8 cellular contexts compared by ENCODE assay signal in the genomic region with DNA sequence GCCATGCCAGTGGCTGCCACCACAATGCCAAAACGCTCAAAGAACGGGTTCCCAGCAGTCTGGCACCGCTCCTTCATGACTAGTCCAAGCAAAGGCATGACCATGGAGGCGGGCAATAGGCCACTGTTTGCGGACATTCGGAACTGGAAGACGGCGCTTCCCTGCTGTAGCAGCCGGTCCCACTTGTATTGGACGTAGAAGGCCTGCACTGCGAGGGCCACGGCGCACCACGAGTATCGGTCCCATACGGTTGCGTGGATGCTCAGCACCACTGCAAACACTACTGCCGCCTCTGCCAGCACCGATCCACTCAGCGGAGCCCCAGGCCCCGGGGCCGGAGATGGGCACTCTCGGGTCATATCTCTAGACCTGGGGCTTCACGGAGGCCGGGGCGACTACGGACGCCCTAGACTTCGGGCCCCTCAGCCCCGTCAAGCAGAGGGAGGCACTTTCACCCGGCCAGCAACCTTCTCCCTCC. TPM values are rescaled to one million over a fixed set of nuclear protein-coding genes. Genes with fewer than 3 reads are reported as not detected.
A peak's percentile ranks its signal among the peaks of the same experiment; 100 is the strongest.
DNase-seq lines count a peak whose midpoint lies in the region; ATAC-seq lines count a peak whose summit lies in the region.

No MANE protein-coding gene starts in this region.

- POLR2A ChIA-PET in activated CD4-positive, alpha-beta T cell treated with anti-CD3 and anti-CD28 coated beads, Interleukin-2, amount 10 ng/mL, durations not matched to agents 7 days and 5 days (lab: Charles Lee): no interaction called here
- POLR2A ChIA-PET in naive thymus-derived CD8-positive, alpha-beta T cell (lab: Charles Lee): no interaction called here

- peaks cover 57% of the 10 kb centered on the region for H3K4me1 Mint-ChIP-seq in activated T-cell treated with anti-CD3 and anti-CD28 coated beads, Interleukin-2, amount 50 U/mL, for 72 hours (ENCODE audit: low read depth)
- peaks cover 29% of the 10 kb centered on the region for H3K4me1 Mint-ChIP-seq in activated CD4-positive, alpha-beta T cell treated with anti-CD3 and anti-CD28 coated beads, Interleukin-2, amount 10 ng/mL, durations not matched to agents 7 days and 5 days
- H3K4me1 Mint-ChIP-seq in naive thymus-derived CD8-positive, alpha-beta T cell: peaks cover 17 to 50% (median 31%) of the 10 kb centered on the region in 4 donors

- no peaks in the 10 kb centered on the region for H3K27me3 Mint-ChIP-seq in activated T-cell treated with anti-CD3 and anti-CD28 coated beads, Interleukin-2, amount 50 U/mL, for 72 hours (ENCODE audit: low read depth)
- no peaks in the 10 kb centered on the region for H3K27me3 Mint-ChIP-seq in activated CD4-positive, alpha-beta T cell treated with anti-CD3 and anti-CD28 coated beads, Interleukin-2, amount 10 ng/mL, durations not matched to agents 7 days and 5 days
- H3K27me3 Mint-ChIP-seq in naive thymus-derived CD8-positive, alpha-beta T cell: no peaks in the 10 kb centered on the region

- peak overlapping the region; percentile 96 to 97 for H3K4me3 Mint-ChIP-seq in activated T-cell treated with anti-CD3 and anti-CD28 coated beads, Interleukin-2, amount 50 U/mL, for 72 hours
- peak overlapping the region; percentile 95 for H3K4me3 Mint-ChIP-seq in activated CD4-positive, alpha-beta T cell treated with anti-CD3 and anti-CD28 coated beads, Interleukin-2, amount 10 ng/mL, durations not matched to agents 7 days and 5 days
- peak overlapping the region; percentile 92 to 99 (median 98) for H3K4me3 Mint-ChIP-seq in naive thymus-derived CD8-positive, alpha-beta T cell

- ATAC-seq in activated T-cell treated with anti-CD3 and anti-CD28 coated beads, Interleukin-2, amount 50 U/mL, for 72 hours (replicated peaks in 1 of 2): peak in 1 of 2 donors; percentile 28
- ATAC-seq in HG03175 (IDR thresholded peaks at IDR 0.05; ENCODE audit: unreplicated experiment): peak; percentile 27
- peak; percentile 15 to 24 for ATAC-seq in naive thymus-derived CD8-positive, alpha-beta T cell

- DNase-seq in activated T-cell treated with anti-CD3 and anti-CD28 coated beads, Interleukin-2, amount 50 U/mL, for 72 hours: no peak
- no peak for DNase-seq in activated T-cell treated with anti-CD3 and anti-CD28 coated beads for 4 hours
- no peak for DNase-seq in activated CD4-positive, alpha-beta T cell treated with anti-CD3 and anti-CD28 coated beads, Interleukin-2, amount 10 ng/mL, durations not matched to agents 7 days and 5 days
- peak; percentile 19 for DNase-seq in fibroblast of gingiva (ENCODE audit: low read depth)
- DNase-seq in naive thymus-derived CD8-positive, alpha-beta T cell: peak in 2 of 10 donors; percentile 6 to 12
- no peak for DNase-seq in NK-92 (lab: John Stamatoyannopoulos, UW; ENCODE audit: unreplicated experiment)
- no peak for DNase-seq in hippocampal formation (lab: John Stamatoyannopoulos, UW)

- H3K36me3 Mint-ChIP-seq in activated T-cell treated with anti-CD3 and anti-CD28 coated beads, Interleukin-2, amount 50 U/mL, for 72 hours (ENCODE audit: insufficient read depth in 2 of 2): peaks cover 5 to 11% of the 10 kb centered on the region in 2 donors
- peaks cover 8% of the 10 kb centered on the region for H3K36me3 Mint-ChIP-seq in activated CD4-positive, alpha-beta T cell treated with anti-CD3 and anti-CD28 coated beads, Interleukin-2, amount 10 ng/mL, durations not matched to agents 7 days and 5 days (ENCODE audit: low read depth)
- peaks cover 0 to 18% (median 2%) of the 10 kb centered on the region in 3 donors for H3K36me3 Mint-ChIP-seq in naive thymus-derived CD8-positive, alpha-beta T cell

- CTCF ChIA-PET in activated CD4-positive, alpha-beta T cell treated with anti-CD3 and anti-CD28 coated beads, Interleukin-2, amount 10 ng/mL, durations not matched to agents 7 days and 5 days (lab: Charles Lee): no interaction called here

- no peaks in the 10 kb centered on the region for H3K9me3 Mint-ChIP-seq in activated T-cell treated with anti-CD3 and anti-CD28 coated beads, Interleukin-2, amount 50 U/mL, for 72 hours
- no peaks in the 10 kb centered on the region for H3K9me3 Mint-ChIP-seq in activated CD4-positive, alpha-beta T cell treated with anti-CD3 and anti-CD28 coated beads, Interleukin-2, amount 10 ng/mL, durations not matched to agents 7 days and 5 days
- H3K9me3 Mint-ChIP-seq in naive thymus-derived CD8-positive, alpha-beta T cell: no peaks in the 10 kb centered on the region

- peak overlapping the region; percentile 95 for H3K27ac Mint-ChIP-seq in activated T-cell treated with anti-CD3 and anti-CD28 coated beads, Interleukin-2, amount 50 U/mL, for 72 hours
- H3K27ac Mint-ChIP-seq in activated CD4-positive, alpha-beta T cell treated with anti-CD3 and anti-CD28 coated beads, Interleukin-2, amount 10 ng/mL, durations not matched to agents 7 days and 5 days: peak overlapping the region; percentile 96
- H3K27ac Mint-ChIP-seq in naive thymus-derived CD8-positive, alpha-beta T cell: peak overlapping the region; percentile 86 to 100 (median 98)

RNA-seq across cellular contexts. Expression of a gene that starts 0.4 kb away (rescaled TPM):
- 1 to 10 TPM; 6.8 to 6.9 TPM for total RNA-seq in activated T-cell treated with anti-CD3 and anti-CD28 coated beads, Interleukin-2, amount 50 U/mL, for 72 hours
- total RNA-seq in activated CD4-positive, alpha-beta T cell treated with anti-CD3 and anti-CD28 coated beads, Interleukin-2, amount 10 ng/mL, durations not matched to agents 7 days and 5 days: 1 to 10 TPM; 8.4 to 9.2 TPM
- total RNA-seq in naive thymus-derived CD8-positive, alpha-beta T cell: 10 to 100 TPM; 10.3 to 11.1 TPM
- 1 to 10 TPM; 9.0 to 9.2 (median 9.1) TPM for polyA plus RNA-seq in naive thymus-derived CD8-positive, alpha-beta T cell

RNA-seq across cellular contexts. Expression of a gene that starts 0.5 kb away (rescaled TPM):
- 10 to 100 TPM; 90.0 to 98.0 TPM for total RNA-seq in activated T-cell treated with anti-CD3 and anti-CD28 coated beads, Interleukin-2, amount 50 U/mL, for 72 hours
- 10 to 100 TPM; 87.7 to 87.8 TPM for total RNA-seq in activated CD4-positive, alpha-beta T cell treated with anti-CD3 and anti-CD28 coated beads, Interleukin-2, amount 10 ng/mL, durations not matched to agents 7 days and 5 days
- total RNA-seq in naive thymus-derived CD8-positive, alpha-beta T cell: 10 to 100 TPM; 68.8 to 79.6 TPM
- polyA plus RNA-seq in naive thymus-derived CD8-positive, alpha-beta T cell: 10 to 100 TPM; 21.9 to 36.8 (median 29.8) TPM

RNA-seq across cellular contexts. Expression of a gene that starts 26.2 kb away (rescaled TPM):
- total RNA-seq in activated T-cell treated with anti-CD3 and anti-CD28 coated beads, Interleukin-2, amount 50 U/mL, for 72 hours: 1 to 10 TPM; 1.1 to 1.9 TPM
- 1 to 10 TPM; 1.2 to 2.2 TPM for total RNA-seq in activated CD4-positive, alpha-beta T cell treated with anti-CD3 and anti-CD28 coated beads, Interleukin-2, amount 10 ng/mL, durations not matched to agents 7 days and 5 days
- total RNA-seq in naive thymus-derived CD8-positive, alpha-beta T cell: 1 to 10 TPM; 6.9 to 8.2 TPM
- polyA plus RNA-seq in naive thymus-derived CD8-positive, alpha-beta T cell: 1 to 10 TPM; 2.6 to 7.4 (median 6.2) TPM
